ENCODE assay signal across 1 cellular context in genomic region chr19:3376089-3376455, GRCh38.
TF ChIP-seq lines count a peak whose summit lies in the region.

No MANE protein-coding gene starts in this region.

TF ChIP-seq in K562, 482 proteins besides CTCF, POLR2A, EP300 and RAD21:
- TF ChIP-seq ZNF121 (CRISPR knock-in tag; conservative IDR thresholded peaks at IDR 0.05): peak; percentile 93
